In the genomic region with DNA sequence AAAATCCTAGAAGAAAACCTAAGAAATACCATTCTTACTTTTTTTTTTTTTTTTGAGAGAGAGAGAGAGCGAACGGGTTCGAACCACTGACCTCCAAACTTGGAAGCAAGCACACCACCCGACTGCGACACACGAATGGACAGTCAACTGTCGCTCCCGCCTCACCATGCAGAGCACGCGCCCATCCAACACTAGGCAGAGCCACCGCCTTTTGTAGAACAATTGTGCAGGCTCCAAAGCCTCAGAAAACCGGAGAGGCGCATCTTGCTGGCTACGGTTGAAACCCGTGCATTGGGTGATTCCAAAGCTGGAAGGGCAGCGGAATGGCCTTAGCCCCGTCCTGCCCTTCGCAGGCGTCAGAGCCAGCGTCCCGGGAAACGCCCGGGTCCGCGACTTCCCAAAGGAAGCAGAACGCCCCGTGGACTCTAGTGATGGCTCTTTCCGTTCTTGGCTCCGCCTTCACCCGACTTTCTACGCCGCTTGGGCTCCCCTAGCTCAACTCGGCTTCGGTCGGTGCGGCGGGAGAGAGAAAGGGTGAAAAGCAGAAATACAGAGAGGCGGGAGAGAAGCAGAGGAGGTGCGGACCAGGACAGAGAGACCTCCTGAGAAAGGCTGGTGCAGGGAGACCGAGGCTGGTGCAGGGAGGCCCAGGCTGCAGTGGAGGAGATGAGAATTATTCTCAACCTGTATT, we compare ENCODE assay signal across 8 cellular contexts.
DNase-seq lines count a peak whose midpoint lies in the region; ATAC-seq and TF ChIP-seq lines count a peak whose summit lies in the region.

No MANE protein-coding gene starts in this region.

- intact Hi-C loops in heart left ventricle (cut with DNase I) (no loop called here), Right ventricle myocardium inferior (cut with DNase I) (no loop called here), colonic mucosa (cut with DNase I) (no loop called here), vagina (cut with DNase I) (no loop called here)

- H3K4me1 ChIP-seq in heart left ventricle (peaks cover 0 to 13% (median 0%) of the 10 kb centered on the region in 12 donors), colonic mucosa (no peaks in the 10 kb centered on the region), vagina (peaks cover 10% of the 10 kb centered on the region)

- ATAC-seq in heart left ventricle (peak in 2 of 4 donors; percentile 34 to 48), Right ventricle myocardium inferior (no peak), HG02588 (IDR thresholded peaks at IDR 0.05; ENCODE audit: unreplicated experiment) (no peak)

- peaks cover 17 to 77% (median 50%) of the 10 kb centered on the region in 9 donors for H3K27me3 ChIP-seq in heart left ventricle
- H3K27me3 ChIP-seq in colonic mucosa, result peaks cover 24% of the 10 kb centered on the region
- H3K27me3 ChIP-seq in vagina, result no peaks in the 10 kb centered on the region

- no peaks in the 10 kb centered on the region for H3K36me3 ChIP-seq in heart left ventricle
- no peaks in the 10 kb centered on the region for H3K36me3 ChIP-seq in colonic mucosa
- no peaks in the 10 kb centered on the region for H3K36me3 ChIP-seq in vagina

- H3K4me3 ChIP-seq in heart left ventricle, result peak overlapping the region in 10 of 12 donors; percentile 14 to 45 (median 26)
- H3K4me3 ChIP-seq in colonic mucosa, result peak overlapping the region; percentile 4
- peak overlapping the region; percentile 29 to 33 for H3K4me3 ChIP-seq in vagina

- 5 to 7% (median 6%) methylated on average over 36 to 40 of the region's 40 CpGs for WGBS in heart left ventricle, 4 donors

- DNase-seq in heart left ventricle (peak in 1 of 5 donors; percentile 45), Right ventricle myocardium inferior (ENCODE audit: missing footprints) (no peak), colonic mucosa (no peak), midbrain (lab: John Stamatoyannopoulos, UW) (peak; percentile 12), vagina (ENCODE audit: extremely low spot score in 2 of 2) (no peak), germinal center (ENCODE audit: low spot score) (no peak)
- no peak for DNase-seq in central memory CD4-positive, alpha-beta T cell

- no peak for TF ChIP-seq CTCF in heart left ventricle (IDR thresholded peaks at IDR 0.05)
- no peak for TF ChIP-seq CTCF in colonic mucosa (IDR thresholded peaks at IDR 0.05)
- TF ChIP-seq CTCF in vagina (IDR thresholded peaks at IDR 0.05), result no peak

- no peak for TF ChIP-seq POLR2A in heart left ventricle (IDR thresholded peaks at IDR 0.05)
- TF ChIP-seq POLR2A in vagina (IDR thresholded peaks at IDR 0.05), result no peak

- H3K9ac ChIP-seq in colonic mucosa (ENCODE audit: low read depth in 2 of 2, low read length in 2 of 2), result peak overlapping the region in 1 of 2 donors; percentile 3

- H3K9me3 ChIP-seq in heart left ventricle (no peaks in the 10 kb centered on the region), colonic mucosa (no peaks in the 10 kb centered on the region), vagina (no peaks in the 10 kb centered on the region)

- no peak overlapping the region for H3K27ac ChIP-seq in heart left ventricle
- no peak overlapping the region for H3K27ac ChIP-seq in colonic mucosa
- H3K27ac ChIP-seq in vagina, result no peak overlapping the region
